Comparison of ENCODE assay signal across 1 cellular context in genomic region chr17:74956093-74956492, GRCh38.
TF ChIP-seq lines count a peak whose summit lies in the region.

No MANE protein-coding gene starts in this region.

TF ChIP-seq in K562, 482 proteins besides CTCF, POLR2A, EP300 and RAD21:
- peak; percentile 65 for TF ChIP-seq ZKSCAN1 (IDR thresholded peaks at IDR 0.05; ENCODE audit: low read depth, low read length)
- no peak for TF ChIP-seq KDM2B (CRISPR knock-in tag; IDR thresholded peaks at IDR 0.05)
- TF ChIP-seq KDM1A (IDR thresholded peaks at IDR 0.05), result peak in 1 of 2 experiments; percentile 36; a peak in 2 of 4 replicates
- no peak for TF ChIP-seq ARID1B (IDR thresholded peaks at IDR 0.05)
- no peak for TF ChIP-seq ZNF398 (CRISPR knock-in tag; IDR thresholded peaks at IDR 0.05)
- no peak for TF ChIP-seq ZNF174 (CRISPR knock-in tag; IDR thresholded peaks at IDR 0.05)
- TF ChIP-seq BCOR (IDR thresholded peaks at IDR 0.05), result peak; percentile 36; the same call in 1 of the 2 replicates
- TF ChIP-seq RBM25 (IDR thresholded peaks at IDR 0.05; ENCODE audit: low read depth, low read length, severe bottlenecking), result peak; percentile 79
